ENCODE assay signal across 8 cellular contexts in genomic region chr16:19113577-19114358, GRCh38. TPM values are rescaled to one million over a fixed set of nuclear protein-coding genes. Genes with fewer than 3 reads are reported as not detected.
DNase-seq lines count a peak whose midpoint lies in the region; ATAC-seq and TF ChIP-seq lines count a peak whose summit lies in the region.

Gene ITPRIPL2, plus strand, starts transcription at chr16:19113964. Its CDS starts 498 bp downstream, at chr16:19114462.

- no peak within 1 kb of the TSS for H2BK12ac ChIP-seq in H9 (ENCODE audit: insufficient read length, low read depth, low read length)

- no peak within 1 kb of the TSS for H4K5ac ChIP-seq in H9 (ENCODE audit: insufficient read length, low read depth, low read length)

- peaks cover 0 to 3% (median 1%) of the 10 kb centered on the region in 3 experiments; a peak in 2 of 7 replicates for H3K36me3 Mint-ChIP-seq in H9 (ENCODE audit: insufficient read depth in 1 of 3, low read depth in 3 of 3)
- H3K36me3 Mint-ChIP-seq in dendritic cell treated with granulocyte-macrophage colony-stimulating factor and Interleukin-4, amounts not matched to agents 40 ng/mL and 50 ng/mL, for 4 days (ENCODE audit: low read depth), result peaks cover 44% of the 10 kb centered on the region
- H3K36me3 Mint-ChIP-seq in stimulated activated memory B cell treated with anti-CD40 and anti-IgM and Interleukin-4, amounts not matched to agents 10 μg/mL and 1 μg/mL and 100 μg/mL, for 72 hours, result peaks cover 14% of the 10 kb centered on the region

- no peak within 1 kb of the TSS for H4K91ac ChIP-seq in H9 (ENCODE audit: insufficient read length, low read depth, low read length)

- no peaks in the 10 kb centered on the region for H3K36me3 ChIP-seq in SJCRH30

- H3K79me1 ChIP-seq in H9 (ENCODE audit: insufficient read depth, low read depth, low read length, poor library complexity, severe bottlenecking), result no peaks in the 10 kb centered on the region

- peaks cover 51% of the 10 kb centered on the region for H3K27me3 Mint-ChIP-seq in H9 (ENCODE audit: low read depth)
- no peaks in the 10 kb centered on the region for H3K27me3 Mint-ChIP-seq in dendritic cell treated with granulocyte-macrophage colony-stimulating factor and Interleukin-4, amounts not matched to agents 40 ng/mL and 50 ng/mL, for 4 days
- peaks cover 8% of the 10 kb centered on the region for H3K27me3 Mint-ChIP-seq in stimulated activated memory B cell treated with anti-CD40 and anti-IgM and Interleukin-4, amounts not matched to agents 10 μg/mL and 1 μg/mL and 100 μg/mL, for 72 hours

- H2AFZ ChIP-seq in H9 (ENCODE audit: low read length), result no peak within 1 kb of the TSS

- H3K4me3 Mint-ChIP-seq in H9, result peak within 1 kb of the TSS; percentile 66 to 73
- peak within 1 kb of the TSS; percentile 97 for H3K4me3 Mint-ChIP-seq in dendritic cell treated with granulocyte-macrophage colony-stimulating factor and Interleukin-4, amounts not matched to agents 40 ng/mL and 50 ng/mL, for 4 days
- H3K4me3 Mint-ChIP-seq in stimulated activated memory B cell treated with anti-CD40 and anti-IgM and Interleukin-4, amounts not matched to agents 10 μg/mL and 1 μg/mL and 100 μg/mL, for 72 hours, result peak within 1 kb of the TSS; percentile 91

- H3K9me3 ChIP-seq in H9 (ENCODE audit: control insufficient read depth, low read depth, low read length) (no peaks in the 10 kb centered on the region), SJCRH30 (replicated peaks) (no peaks in the 10 kb centered on the region)

- peak within 1 kb of the TSS in 1 of 3 experiments; percentile 27; a peak in 1 of 7 replicates for H3K27ac Mint-ChIP-seq in H9
- H3K27ac Mint-ChIP-seq in dendritic cell treated with granulocyte-macrophage colony-stimulating factor and Interleukin-4, amounts not matched to agents 40 ng/mL and 50 ng/mL, for 4 days, result peak within 1 kb of the TSS; percentile 93
- peak within 1 kb of the TSS; percentile 93 for H3K27ac Mint-ChIP-seq in stimulated activated memory B cell treated with anti-CD40 and anti-IgM and Interleukin-4, amounts not matched to agents 10 μg/mL and 1 μg/mL and 100 μg/mL, for 72 hours

- no peak within 1 kb of the TSS for H3K23ac ChIP-seq in H9 (ENCODE audit: insufficient read length, low read depth, low read length)

- peak within 1 kb of the TSS; percentile 56 for H3K4me3 ChIP-seq in SJCRH30

- H2BK5ac ChIP-seq in H9 (ENCODE audit: insufficient read length, low read length), result no peak within 1 kb of the TSS

- no peak within 1 kb of the TSS for H2BK15ac ChIP-seq in H9 (ENCODE audit: low read depth, low read length)

- peak within 1 kb of the TSS; percentile 11 for H3K9ac ChIP-seq in H9 (ENCODE audit: extremely low read depth, insufficient read length, low read length)

- peaks cover 6% of the 10 kb centered on the region for H3K4me1 ChIP-seq in H9 (ENCODE audit: insufficient read depth, low read length)
- peaks cover 23% of the 10 kb centered on the region for H3K4me1 ChIP-seq in SJCRH30

- no peak within 1 kb of the TSS for H3K27ac ChIP-seq in H9 (ENCODE audit: insufficient read length, low read depth, low read length)
- peak within 1 kb of the TSS; percentile 37; the same call in 1 of the 2 replicates for H3K27ac ChIP-seq in SJCRH30
- H3K27ac ChIP-seq in layer of hippocampus (ENCODE audit: low read depth, low read length), result peak within 1 kb of the TSS; percentile 78

- H3K4me1 Mint-ChIP-seq in H9, result peaks cover 17 to 22% of the 10 kb centered on the region in 2 experiments
- H3K4me1 Mint-ChIP-seq in dendritic cell treated with granulocyte-macrophage colony-stimulating factor and Interleukin-4, amounts not matched to agents 40 ng/mL and 50 ng/mL, for 4 days (ENCODE audit: low read depth), result peaks cover 46% of the 10 kb centered on the region
- H3K4me1 Mint-ChIP-seq in stimulated activated memory B cell treated with anti-CD40 and anti-IgM and Interleukin-4, amounts not matched to agents 10 μg/mL and 1 μg/mL and 100 μg/mL, for 72 hours, result peaks cover 52% of the 10 kb centered on the region

- peaks cover 10% of the 10 kb centered on the region for H3K23me2 ChIP-seq in H9 (ENCODE audit: insufficient read length, low read depth, low read length, poor library complexity, severe bottlenecking)

- H2BK20ac ChIP-seq in H9 (ENCODE audit: low read depth, low read length, poor library complexity, severe bottlenecking), result no peak within 1 kb of the TSS

- H3K79me2 ChIP-seq in H9 (ENCODE audit: insufficient read depth, low read length), result no peaks in the 10 kb centered on the region

- H3K14ac ChIP-seq in H9 (ENCODE audit: insufficient read depth, low read length), result peak within 1 kb of the TSS; percentile 68

- no peak within 1 kb of the TSS for H4K8ac ChIP-seq in H9 (replicated peaks; ENCODE audit: insufficient read length, low read depth, low read length)

- no peaks in the 10 kb centered on the region for H4K20me1 ChIP-seq in H9 (ENCODE audit: control insufficient read depth, insufficient read depth, insufficient read length)

- peak within 1 kb of the TSS; percentile 45 for H3K4me2 ChIP-seq in H9 (ENCODE audit: insufficient read depth, insufficient read length, low read length)

- ATAC-seq in stimulated activated memory B cell treated with anti-CD40 and anti-IgM and Interleukin-4, amounts not matched to agents 10 μg/mL and 1 μg/mL and 100 μg/mL, for 72 hours, result peak; percentile 62
- no peak for ATAC-seq in HG02623 (IDR thresholded peaks at IDR 0.05; ENCODE audit: unreplicated experiment)

- intact Hi-C loops in dendritic cell treated with granulocyte-macrophage colony-stimulating factor and Interleukin-4, amounts not matched to agents 40 ng/mL and 50 ng/mL, for 4 days (cut with micrococcal nuclease), result no loop called here

- no peak within 1 kb of the TSS for H3K4ac ChIP-seq in H9 (ENCODE audit: low read depth, low read length)

- no CpG with 5 or more reads among the region's 74 CpGs for whole genome bisulfite sequencing in H9 (ENCODE audit: extremely low coverage, insufficient read length, low lambda C conversion rate)

- TF ChIP-seq CTCF in H9 (conservative IDR thresholded peaks at IDR 0.05), result no peak

- no peak within 1 kb of the TSS for H3K56ac ChIP-seq in H9 (ENCODE audit: insufficient read length, low read depth, low read length)

- no peak within 1 kb of the TSS for H3K18ac ChIP-seq in H9 (ENCODE audit: insufficient read length, low read depth, low read length)

- no peaks in the 10 kb centered on the region for H3K9me3 Mint-ChIP-seq in H9
- no peaks in the 10 kb centered on the region for H3K9me3 Mint-ChIP-seq in dendritic cell treated with granulocyte-macrophage colony-stimulating factor and Interleukin-4, amounts not matched to agents 40 ng/mL and 50 ng/mL, for 4 days
- H3K9me3 Mint-ChIP-seq in stimulated activated memory B cell treated with anti-CD40 and anti-IgM and Interleukin-4, amounts not matched to agents 10 μg/mL and 1 μg/mL and 100 μg/mL, for 72 hours, result no peaks in the 10 kb centered on the region

- DNase-seq in EL (peak; percentile 90), H9 (peak; percentile 56), SJCRH30 (peak; percentile 48 to 59), NCI-H345 (lab: John Stamatoyannopoulos, UW) (no peak)

- no peak within 1 kb of the TSS for H2AK5ac ChIP-seq in H9 (ENCODE audit: insufficient read length, low read length)

- H2BK120ac ChIP-seq in H9 (ENCODE audit: low read depth, low read length, poor library complexity, severe bottlenecking), result no peak within 1 kb of the TSS

- no peak within 1 kb of the TSS for H3T11ph ChIP-seq in H9 (ENCODE audit: low read length)

- H3K27me3 ChIP-seq in H9 (ENCODE audit: insufficient read depth, low read length) (peaks cover 3% of the 10 kb centered on the region; the same call in 1 of the 2 replicates), SJCRH30 (no peaks in the 10 kb centered on the region), layer of hippocampus (ENCODE audit: control insufficient read depth, insufficient read depth, low read length) (peaks cover 6% of the 10 kb centered on the region)

RNA-seq across cellular contexts. Expression of gene ITPRIPL2, which starts in this region (rescaled TPM):
- total RNA-seq in H9 (2021), result 8.8 and 9.1 TPM in 2 replicates
- 3.5 and 3.6 TPM in 2 replicates for total RNA-seq in SJCRH30 (2014; rRNA removed; shearing (Covaris generic))
